ENCODE assay signal across 1 cellular context in the genomic region with DNA sequence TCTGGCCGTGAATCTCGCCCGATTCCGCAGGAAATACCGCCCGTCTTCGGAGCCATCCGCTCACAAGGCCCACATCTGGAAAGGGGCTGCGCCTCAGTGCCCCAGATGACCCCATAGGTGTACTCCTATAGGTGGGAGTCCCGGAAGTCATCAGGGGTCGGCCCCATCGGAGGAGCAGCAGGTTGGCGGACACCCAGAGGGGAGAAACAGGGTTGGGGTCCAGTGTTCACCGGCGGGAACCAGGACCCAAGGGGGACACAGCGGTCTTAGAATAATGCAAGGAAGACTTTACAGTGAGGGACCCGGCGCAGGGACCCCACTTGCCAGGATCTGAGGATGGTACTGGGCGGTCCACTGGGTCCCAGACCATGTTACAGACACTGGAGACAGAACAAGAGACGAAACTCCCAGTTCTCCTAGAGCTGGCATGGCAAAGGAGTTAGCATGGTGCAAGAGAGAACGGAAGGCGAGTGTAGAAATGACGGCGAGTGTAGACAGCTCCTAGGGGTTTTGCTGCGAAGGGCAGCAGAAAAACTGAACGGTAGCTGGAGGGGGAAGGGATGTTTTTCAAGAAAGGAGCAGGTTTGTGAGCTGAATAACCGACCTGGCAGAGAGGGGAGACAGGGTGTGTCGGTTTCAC.
TF ChIP-seq lines count a peak whose summit lies in the region.

No MANE protein-coding gene starts in this region.

TF ChIP-seq in H1, 55 proteins besides CTCF, POLR2A, EP300 and RAD21:
- TF ChIP-seq JUN (IDR thresholded peaks at IDR 0.05; ENCODE audit: low read depth, low read length) = no peak
- TF ChIP-seq HDAC6 (IDR thresholded peaks at IDR 0.05; ENCODE audit: low read depth, low read length) = no peak
- TF ChIP-seq ZNF274 (IDR thresholded peaks at IDR 0.05; ENCODE audit: borderline replicate concordance, extremely low read depth, low read length) = no peak
- no peak for TF ChIP-seq TEAD4 (IDR thresholded peaks at IDR 0.05; ENCODE audit: low read depth, low read length)
- TF ChIP-seq SUZ12 (IDR thresholded peaks at IDR 0.05; ENCODE audit: low read length) = no peak
- no peak for TF ChIP-seq SIRT6 (IDR thresholded peaks at IDR 0.05; ENCODE audit: low read length)
- TF ChIP-seq RNF2 (IDR thresholded peaks at IDR 0.05; ENCODE audit: borderline replicate concordance, low read depth, low read length, missing control alignments, poor library complexity, severe bottlenecking) = no peak
- TF ChIP-seq SP1 (IDR thresholded peaks at IDR 0.05; ENCODE audit: low read depth, low read length) = no peak
- no peak for TF ChIP-seq NANOG (IDR thresholded peaks at IDR 0.05; ENCODE audit: insufficient read depth, low read depth, low read length, poor library complexity, severe bottlenecking)
- TF ChIP-seq YY1 (IDR thresholded peaks at IDR 0.05; ENCODE audit: low read depth, low read length) = no peak
- no peak for TF ChIP-seq PHF8 (conservative IDR thresholded peaks at IDR 0.05; ENCODE audit: low read depth, low read length)
